In the genomic region with DNA sequence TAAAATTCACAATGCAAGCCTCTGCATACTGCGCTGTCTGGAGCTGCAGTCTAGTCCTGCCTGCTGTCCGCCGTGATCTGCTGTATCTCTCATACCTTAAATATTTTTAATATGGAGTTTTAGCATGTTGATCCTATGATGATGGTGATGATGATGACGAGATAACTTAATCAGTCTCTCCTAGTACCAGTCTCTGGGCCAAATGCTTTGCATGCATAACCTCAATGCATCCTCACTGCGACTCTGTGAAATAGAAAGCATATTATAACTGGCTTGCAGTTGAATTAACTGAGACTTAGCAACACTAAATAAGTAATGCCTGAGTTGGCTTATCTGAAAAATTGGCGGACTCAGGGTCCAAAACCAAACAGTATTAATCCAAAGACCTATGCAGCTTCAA, we compare ENCODE assay signal across 15 cellular contexts. TPM values are rescaled to one million over a fixed set of nuclear protein-coding genes. Genes with fewer than 3 reads are reported as not detected.
DNase-seq lines count a peak whose midpoint lies in the region; ATAC-seq and TF ChIP-seq lines count a peak whose summit lies in the region.
"Had no signal": no experiment of that assay in that cellular context is flagged by ENCODE, and none has a peak within 500 bp of the region (broad histone marks: within the 10 kb centered on the region; RNA-seq: fewer than 3 reads in every experiment).

No MANE protein-coding gene starts in this region.

- H3K9ac ChIP-seq in HCT116 (ENCODE audit: low read length) (peak overlapping the region; percentile 72), Karpas-422 (ENCODE audit: low read length) (no peak overlapping the region)

- H3K27me3 ChIP-seq in HCT116 (ENCODE audit: insufficient read depth, low read length) (no peaks in the 10 kb centered on the region), PC-9 (ENCODE audit: insufficient read depth, low read depth) (no peaks in the 10 kb centered on the region), Karpas-422 (ENCODE audit: low read length) (no peaks in the 10 kb centered on the region), spleen (replicated peaks in 1 of 7) (no peaks in the 10 kb centered on the region)

- intact Hi-C loops in HCT116 (cut with micrococcal nuclease) = no loop called here
- intact Hi-C loops in PC-9 (cut with micrococcal nuclease; ENCODE audit: unreplicated experiment) = loop anchor here (10.0 kb wide), 1 partner anchor 409 kb away; no protein-coding TSS in a partner anchor
- intact Hi-C loops in spleen (cut with DNase I; ENCODE audit: low total_unique reads) = no loop called here

- TF ChIP-seq RAD21 in HCT116 (IDR thresholded peaks at IDR 0.05; ENCODE audit: low read depth) = no peak

- TF ChIP-seq CTCF in HCT116 (IDR thresholded peaks at IDR 0.05 in 2 of 3, conservative IDR thresholded peaks at IDR 0.05 in 1 of 3; ENCODE audit: borderline replicate concordance in 1 of 3, insufficient read depth in 1 of 3, low read depth in 2 of 3, low read length in 2 of 3) (no peak), PC-9 (conservative IDR thresholded peaks at IDR 0.05) (no peak), spleen (IDR thresholded peaks at IDR 0.05 in 8 of 11, conservative IDR thresholded peaks at IDR 0.05 in 3 of 11) (no peak)

- H3K4me3 ChIP-seq in HCT116 (replicated peaks in 1 of 2; ENCODE audit: low read depth in 1 of 2, low read length in 2 of 2) = peak overlapping the region; percentile 56 to 69
- peak overlapping the region; percentile 63 for H3K4me3 ChIP-seq in PC-9
- no peak overlapping the region for H3K4me3 ChIP-seq in Karpas-422 (ENCODE audit: low read length)
- no peak overlapping the region for H3K4me3 ChIP-seq in spleen
- H3K4me3 ChIP-seq: GM23338 had no signal

- no peaks in the 10 kb centered on the region for H3F3A ChIP-seq in PC-9 (ENCODE audit: insufficient read depth, low read depth)

- no peaks in the 10 kb centered on the region for H4K20me1 ChIP-seq in HCT116 (ENCODE audit: insufficient read depth)
- H4K20me1 ChIP-seq in PC-9 (ENCODE audit: insufficient read depth) = no peaks in the 10 kb centered on the region
- H4K20me1 ChIP-seq in Karpas-422 (ENCODE audit: insufficient read depth, low read depth, low read length) = no peaks in the 10 kb centered on the region

- TF ChIP-seq POLR2A in HCT116 (IDR thresholded peaks at IDR 0.05; ENCODE audit: borderline replicate concordance, extremely low read depth, insufficient read depth, insufficient read length) (no peak), spleen (IDR thresholded peaks at IDR 0.05) (no peak)

- H3K36me3 ChIP-seq in HCT116 (ENCODE audit: control insufficient read depth in 1 of 2, insufficient read depth in 2 of 2, low read length in 2 of 2) (no peaks in the 10 kb centered on the region), PC-9 (ENCODE audit: low read depth) (no peaks in the 10 kb centered on the region), Karpas-422 (ENCODE audit: insufficient read depth, low read length) (no peaks in the 10 kb centered on the region), spleen (no peaks in the 10 kb centered on the region)

- BruUV-seq in HCT116 (replicated peaks; lab: Mats Ljungman, UMichigan) (no TSS peak), PC-9 (replicated peaks; lab: Mats Ljungman, UMichigan) (no TSS peak)

- H3K9me2 ChIP-seq in HCT116 (ENCODE audit: insufficient read depth) = no peaks in the 10 kb centered on the region
- H3K9me2 ChIP-seq in PC-9 (ENCODE audit: insufficient read depth) = no peaks in the 10 kb centered on the region
- no peaks in the 10 kb centered on the region for H3K9me2 ChIP-seq in Karpas-422 (replicated peaks; ENCODE audit: insufficient read depth, low read length)

- POLR2A ChIA-PET in HCT116 (lab: Charles Lee) (no interaction called here), PC-9 (lab: Charles Lee; ENCODE audit: unreplicated experiment) (no interaction called here)

- no peak; the same call in 1 of the 2 replicates for ATAC-seq in HCT116

- H2AFZ ChIP-seq in HCT116 (ENCODE audit: low read depth, low read length, poor library complexity, severe bottlenecking) (no peak overlapping the region), PC-9 (peak overlapping the region; percentile 91), Karpas-422 (ENCODE audit: low read length) (no peak overlapping the region)

- 82 to 93% (median 88%) methylated on average over 6 of the region's 6 CpGs for WGBS in spleen, 5 donors

- CTCF ChIA-PET in HCT116 (lab: Charles Lee) (interaction anchor here (1.3 kb wide), 2 partner anchors 21 to 536 kb away, joined by 4 read pairs; no protein-coding TSS in a partner anchor), PC-9 (lab: Charles Lee) (no interaction called here)

- RAD21 ChIA-PET in HCT116 (lab: Charles Lee; ENCODE audit: low non-redundant PET in 1 of 2, low total read pairs in 2 of 2, uncharacterized antibody in 2 of 2, unreplicated experiment in 2 of 2) = no interaction called here

- H3K4me1 ChIP-seq in HCT116 (ENCODE audit: control insufficient read depth in 1 of 2, insufficient read depth in 2 of 2, low read length in 2 of 2) = peaks cover 0 to 8% of the 10 kb centered on the region in 2 experiments; a peak in 1 of 4 replicates
- peaks cover 18% of the 10 kb centered on the region for H3K4me1 ChIP-seq in PC-9 (replicated peaks; ENCODE audit: insufficient read depth)
- H3K4me1 ChIP-seq in Karpas-422 (ENCODE audit: low read length) = no peaks in the 10 kb centered on the region
- H3K4me1 ChIP-seq in spleen = no peaks in the 10 kb centered on the region

- H3K27ac ChIP-seq in HCT116 (ENCODE audit: low read depth, low read length) (peak overlapping the region; percentile 75), PC-9 (peak overlapping the region; percentile 82; the same call in 1 of the 2 replicates), Karpas-422 (ENCODE audit: low read length) (no peak overlapping the region), spleen (no peak overlapping the region)

- DNase-seq in HCT116 (ENCODE audit: low read depth, low spot score) = no peak
- no peak for DNase-seq in PC-9
- DNase-seq in amniotic epithelial cell (ENCODE audit: low read depth) = peak; percentile 43
- no peak for DNase-seq in Karpas-422
- no peak for DNase-seq in spleen
- no peak for DNase-seq in medulla oblongata (ENCODE audit: extremely low spot score)
- DNase-seq: C1 segment of cervical spinal cord; CD4-positive, alpha-beta memory T cell; COR-L47; DMS153; DND-41; H9; HFFc6 had no signal

- no peaks in the 10 kb centered on the region for H3K9me3 ChIP-seq in HCT116 (ENCODE audit: control insufficient read depth in 1 of 2, insufficient read depth in 1 of 2, low read depth in 1 of 2, low read length in 2 of 2)
- H3K9me3 ChIP-seq in PC-9 (ENCODE audit: insufficient read depth, low read depth) = peaks cover 11% of the 10 kb centered on the region
- H3K9me3 ChIP-seq in Karpas-422 (ENCODE audit: low read length) = peaks cover 11% of the 10 kb centered on the region
- H3K9me3 ChIP-seq in spleen = peaks cover 0 to 16% (median under 1%) of the 10 kb centered on the region in 8 donors

- H3K79me2 ChIP-seq in HCT116 (ENCODE audit: insufficient read depth, low read length) (peaks cover 8% of the 10 kb centered on the region), PC-9 (ENCODE audit: low read depth) (peaks cover 10% of the 10 kb centered on the region), Karpas-422 (ENCODE audit: low read length) (no peaks in the 10 kb centered on the region)

- H3K4me2 ChIP-seq in HCT116 (ENCODE audit: low read length) (peak overlapping the region; percentile 79), PC-9 (peak overlapping the region; percentile 90), Karpas-422 (ENCODE audit: low read depth, low read length, poor library complexity, severe bottlenecking) (no peak overlapping the region)
- H3K4me2 ChIP-seq: GM23338 had no signal

TF ChIP-seq in HCT116, 20 proteins besides CTCF, POLR2A, EP300 and RAD21:
- TF ChIP-seq JUND (IDR thresholded peaks at IDR 0.05) = no peak
- TF ChIP-seq EZH2 (IDR thresholded peaks at IDR 0.05) = no peak
- no peak for TF ChIP-seq ELF1 (IDR thresholded peaks at IDR 0.05; ENCODE audit: borderline replicate concordance, low read depth)
- no peak for TF ChIP-seq ZFX (IDR thresholded peaks at IDR 0.05)
- TF ChIP-seq, protein P1, sequence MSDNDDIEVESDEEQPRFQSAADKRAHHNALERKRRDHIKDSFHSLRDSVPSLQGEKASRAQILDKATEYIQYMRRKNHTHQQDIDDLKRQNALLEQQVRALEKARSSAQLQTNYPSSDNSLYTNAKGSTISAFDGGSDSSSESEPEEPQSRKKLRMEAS (IDR thresholded peaks at IDR 0.05) = no peak
- no peak for TF ChIP-seq SP1 (IDR thresholded peaks at IDR 0.05; ENCODE audit: low read depth)

RNA-seq across cellular contexts. Expression of a gene that starts 38.4 kb away (rescaled TPM):
- total RNA-seq in HCT116 (2021; ENCODE audit: unreplicated experiment) = not detected
- polyA plus RNA-seq in HCT116 (2012) = not detected in 2 replicates
- not detected in 2 replicates for total RNA-seq in PC-9 (2021)
- 0.11 TPM in 2 replicates for total RNA-seq in Karpas-422 (2014; rRNA removed; shearing (Covaris generic); ENCODE audit: low replicate concordance)
- 10 to 100 TPM in 3 of 7 donors, 1 to 10 TPM in 4; 2.7 to 11.4 (median 9.2) TPM for total RNA-seq in spleen
- polyA plus RNA-seq in spleen = 1 to 10 TPM in 2 of 3 donors, under 1 TPM in 1; 0.93 to 2.7 (median 1.3) TPM
- total RNA-seq: CD4-positive, alpha-beta memory T cell; HFFc6 had no signal
- polyA plus RNA-seq: BJ; CD4-positive, alpha-beta memory T cell had no signal

Comparison
In these comparisons a context has a peak if more than half of its experiments do, and no peak if none do; other contexts are left out.
1. H3K27ac ChIP-seq: peak in HCT116 (single experiment) and PC-9 (single experiment); none in Karpas-422 (single experiment) and spleen (0 of 8).
2. H3K4me3 ChIP-seq: peak in HCT116 (2 of 2) and PC-9 (single experiment); none in Karpas-422 (single experiment) and spleen (0 of 8).